ENCODE assay signal across 1 cellular context in genomic region chr1:222712253-222713090, GRCh38.
TF ChIP-seq lines count a peak whose summit lies in the region.

TSS of gene AIDA (minus strand) at chr1:222712491. CDS start at chr1:222712317, 174 bp downstream.
A gene with protein sequence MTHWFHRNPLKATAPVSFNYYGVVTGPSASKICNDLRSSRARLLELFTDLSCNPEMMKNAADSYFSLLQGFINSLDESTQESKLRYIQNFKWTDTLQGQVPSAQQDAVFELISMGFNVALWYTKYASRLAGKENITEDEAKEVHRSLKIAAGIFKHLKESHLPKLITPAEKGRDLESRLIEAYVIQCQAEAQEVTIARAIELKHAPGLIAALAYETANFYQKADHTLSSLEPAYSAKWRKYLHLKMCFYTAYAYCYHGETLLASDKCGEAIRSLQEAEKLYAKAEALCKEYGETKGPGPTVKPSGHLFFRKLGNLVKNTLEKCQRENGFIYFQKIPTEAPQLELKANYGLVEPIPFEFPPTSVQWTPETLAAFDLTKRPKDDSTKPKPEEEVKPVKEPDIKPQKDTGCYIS (plus strand): TSS chr1:222712564. CDS start chr1:222715700, 3,136 bp downstream.

TF ChIP-seq in HepG2, 621 proteins besides CTCF, POLR2A, EP300 and RAD21 (continued from another document):
- TF ChIP-seq ZHX2 (IDR thresholded peaks at IDR 0.05; ENCODE audit: low read depth) (peak; percentile 96), ZHX2 (CRISPR knock-in tag; IDR thresholded peaks at IDR 0.05; ENCODE audit: borderline replicate concordance) (no peak), XBP1 (CRISPR knock-in tag; IDR thresholded peaks at IDR 0.05) (no peak), CAMTA2 (CRISPR knock-in tag; IDR thresholded peaks at IDR 0.05; ENCODE audit: borderline replicate concordance) (no peak), SALL1 (CRISPR knock-in tag; IDR thresholded peaks at IDR 0.05) (no peak; the same call in none of the 2 replicates), U2AF1 (optimal IDR thresholded peaks at IDR 0.05; ENCODE audit: low read depth, low read length) (no peak), NR2F2 (IDR thresholded peaks at IDR 0.05; ENCODE audit: borderline replicate concordance, low read depth) (no peak), CEBPB (IDR thresholded peaks at IDR 0.05; ENCODE audit: borderline replicate concordance, low read depth, low read length) (peak; percentile 26; the same call in 1 of the 2 replicates), ZNF589 (CRISPR knock-in tag; conservative IDR thresholded peaks at IDR 0.05) (0 out of 2 replicates have a peak, but pooled peaks have one; percentile 12), TAF1 (CRISPR knock-in tag; IDR thresholded peaks at IDR 0.05) (peak; percentile 67), ZNF614 (CRISPR knock-in tag; IDR thresholded peaks at IDR 0.05; ENCODE audit: borderline replicate concordance) (peak; percentile 25; the same call in 1 of the 2 replicates), ZBED4 (CRISPR knock-in tag; IDR thresholded peaks at IDR 0.05; ENCODE audit: borderline replicate concordance) (no peak), ZBTB38 (CRISPR knock-in tag; IDR thresholded peaks at IDR 0.05) (0 out of 2 replicates have a peak, but pooled peaks have one; percentile 29), ZNF605 (CRISPR knock-in tag; IDR thresholded peaks at IDR 0.05) (peak; percentile 21; the same call in 1 of the 2 replicates), ZNF430 (CRISPR knock-in tag; IDR thresholded peaks at IDR 0.05) (peak; percentile 50; the same call in 1 of the 2 replicates), ZNF800 (CRISPR knock-in tag; IDR thresholded peaks at IDR 0.05) (peak; percentile 36; the same call in 1 of the 2 replicates), ZNF337 (CRISPR knock-in tag; IDR thresholded peaks at IDR 0.05; ENCODE audit: borderline replicate concordance, low read depth) (peak; percentile 64; the same call in 1 of the 2 replicates), MYC (CRISPR knock-in tag; IDR thresholded peaks at IDR 0.05; ENCODE audit: borderline replicate concordance) (peak; percentile 41; the same call in 1 of the 2 replicates)
- TF ChIP-seq, protein P1, sequence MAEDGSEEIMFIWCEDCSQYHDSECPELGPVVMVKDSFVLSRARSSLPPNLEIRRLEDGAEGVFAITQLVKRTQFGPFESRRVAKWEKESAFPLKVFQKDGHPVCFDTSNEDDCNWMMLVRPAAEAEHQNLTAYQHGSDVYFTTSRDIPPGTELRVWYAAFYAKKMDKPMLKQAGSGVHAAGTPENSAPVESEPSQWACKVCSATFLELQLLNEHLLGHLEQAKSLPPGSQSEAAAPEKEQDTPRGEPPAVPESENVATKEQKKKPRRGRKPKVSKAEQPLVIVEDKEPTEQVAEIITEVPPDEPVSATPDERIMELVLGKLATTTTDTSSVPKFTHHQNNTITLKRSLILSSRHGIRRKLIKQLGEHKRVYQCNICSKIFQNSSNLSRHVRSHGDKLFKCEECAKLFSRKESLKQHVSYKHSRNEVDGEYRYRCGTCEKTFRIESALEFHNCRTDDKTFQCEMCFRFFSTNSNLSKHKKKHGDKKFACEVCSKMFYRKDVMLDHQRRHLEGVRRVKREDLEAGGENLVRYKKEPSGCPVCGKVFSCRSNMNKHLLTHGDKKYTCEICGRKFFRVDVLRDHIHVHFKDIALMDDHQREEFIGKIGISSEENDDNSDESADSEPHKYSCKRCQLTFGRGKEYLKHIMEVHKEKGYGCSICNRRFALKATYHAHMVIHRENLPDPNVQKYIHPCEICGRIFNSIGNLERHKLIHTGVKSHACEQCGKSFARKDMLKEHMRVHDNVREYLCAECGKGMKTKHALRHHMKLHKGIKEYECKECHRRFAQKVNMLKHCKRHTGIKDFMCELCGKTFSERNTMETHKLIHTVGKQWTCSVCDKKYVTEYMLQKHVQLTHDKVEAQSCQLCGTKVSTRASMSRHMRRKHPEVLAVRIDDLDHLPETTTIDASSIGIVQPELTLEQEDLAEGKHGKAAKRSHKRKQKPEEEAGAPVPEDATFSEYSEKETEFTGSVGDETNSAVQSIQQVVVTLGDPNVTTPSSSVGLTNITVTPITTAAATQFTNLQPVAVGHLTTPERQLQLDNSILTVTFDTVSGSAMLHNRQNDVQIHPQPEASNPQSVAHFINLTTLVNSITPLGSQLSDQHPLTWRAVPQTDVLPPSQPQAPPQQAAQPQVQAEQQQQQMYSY (CRISPR knock-in tag; IDR thresholded peaks at IDR 0.05): 0 out of 2 replicates have a peak, but pooled peaks have one; percentile 3
- TF ChIP-seq, protein P2, sequence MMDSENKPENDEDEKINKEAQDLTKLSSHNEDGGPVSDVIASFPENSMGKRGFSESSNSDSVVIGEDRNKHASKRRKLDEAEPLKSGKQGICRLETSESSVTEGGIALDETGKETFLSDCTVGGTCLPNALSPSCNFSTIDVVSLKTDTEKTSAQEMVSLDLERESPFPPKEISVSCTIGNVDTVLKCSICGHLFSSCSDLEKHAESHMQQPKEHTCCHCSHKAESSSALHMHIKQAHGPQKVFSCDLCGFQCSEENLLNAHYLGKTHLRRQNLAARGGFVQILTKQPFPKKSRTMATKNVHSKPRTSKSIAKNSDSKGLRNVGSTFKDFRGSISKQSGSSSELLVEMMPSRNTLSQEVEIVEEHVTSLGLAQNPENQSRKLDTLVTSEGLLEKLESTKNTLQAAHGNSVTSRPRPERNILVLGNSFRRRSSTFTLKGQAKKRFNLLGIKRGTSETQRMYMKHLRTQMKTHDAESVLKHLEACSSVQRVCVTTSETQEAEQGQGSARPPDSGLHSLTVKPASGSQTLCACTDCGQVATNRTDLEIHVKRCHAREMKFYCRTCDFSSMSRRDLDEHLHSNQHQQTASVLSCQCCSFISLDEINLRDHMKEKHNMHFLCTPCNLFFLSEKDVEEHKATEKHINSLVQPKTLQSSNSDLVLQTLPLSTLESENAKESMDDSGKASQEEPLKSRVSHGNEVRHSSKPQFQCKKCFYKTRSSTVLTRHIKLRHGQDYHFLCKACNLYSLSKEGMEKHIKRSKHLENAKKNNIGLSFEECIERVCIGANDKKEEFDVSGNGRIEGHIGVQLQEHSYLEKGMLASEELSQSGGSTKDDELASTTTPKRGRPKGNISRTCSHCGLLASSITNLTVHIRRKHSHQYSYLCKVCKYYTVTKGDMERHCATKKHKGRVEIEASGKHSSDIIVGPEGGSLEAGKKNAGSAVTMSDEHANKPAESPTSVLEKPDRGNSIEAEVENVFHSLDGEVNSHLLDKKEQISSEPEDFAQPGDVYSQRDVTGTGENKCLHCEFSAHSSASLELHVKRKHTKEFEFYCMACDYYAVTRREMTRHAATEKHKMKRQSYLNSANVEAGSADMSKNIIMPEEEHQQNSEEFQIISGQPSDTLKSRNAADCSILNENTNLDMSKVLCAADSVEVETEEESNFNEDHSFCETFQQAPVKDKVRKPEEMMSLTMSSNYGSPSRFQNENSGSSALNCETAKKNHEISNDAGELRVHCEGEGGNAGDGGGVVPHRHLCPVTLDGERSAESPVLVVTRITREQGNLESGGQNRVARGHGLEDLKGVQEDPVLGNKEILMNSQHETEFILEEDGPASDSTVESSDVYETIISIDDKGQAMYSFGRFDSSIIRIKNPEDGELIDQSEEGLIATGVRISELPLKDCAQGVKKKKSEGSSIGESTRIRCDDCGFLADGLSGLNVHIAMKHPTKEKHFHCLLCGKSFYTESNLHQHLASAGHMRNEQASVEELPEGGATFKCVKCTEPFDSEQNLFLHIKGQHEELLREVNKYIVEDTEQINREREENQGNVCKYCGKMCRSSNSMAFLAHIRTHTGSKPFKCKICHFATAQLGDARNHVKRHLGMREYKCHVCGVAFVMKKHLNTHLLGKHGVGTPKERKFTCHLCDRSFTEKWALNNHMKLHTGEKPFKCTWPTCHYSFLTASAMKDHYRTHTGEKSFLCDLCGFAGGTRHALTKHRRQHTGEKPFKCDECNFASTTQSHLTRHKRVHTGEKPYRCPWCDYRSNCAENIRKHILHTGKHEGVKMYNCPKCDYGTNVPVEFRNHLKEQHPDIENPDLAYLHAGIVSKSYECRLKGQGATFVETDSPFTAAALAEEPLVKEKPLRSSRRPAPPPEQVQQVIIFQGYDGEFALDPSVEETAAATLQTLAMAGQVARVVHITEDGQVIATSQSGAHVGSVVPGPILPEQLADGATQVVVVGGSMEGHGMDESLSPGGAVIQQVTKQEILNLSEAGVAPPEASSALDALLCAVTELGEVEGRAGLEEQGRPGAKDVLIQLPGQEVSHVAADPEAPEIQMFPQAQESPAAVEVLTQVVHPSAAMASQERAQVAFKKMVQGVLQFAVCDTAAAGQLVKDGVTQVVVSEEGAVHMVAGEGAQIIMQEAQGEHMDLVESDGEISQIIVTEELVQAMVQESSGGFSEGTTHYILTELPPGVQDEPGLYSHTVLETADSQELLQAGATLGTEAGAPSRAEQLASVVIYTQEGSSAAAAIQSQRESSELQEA (CRISPR knock-in tag; IDR thresholded peaks at IDR 0.05; ENCODE audit: not compliant biosample characterization): no peak
- TF ChIP-seq, protein P3, sequence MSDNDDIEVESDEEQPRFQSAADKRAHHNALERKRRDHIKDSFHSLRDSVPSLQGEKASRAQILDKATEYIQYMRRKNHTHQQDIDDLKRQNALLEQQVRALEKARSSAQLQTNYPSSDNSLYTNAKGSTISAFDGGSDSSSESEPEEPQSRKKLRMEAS (IDR thresholded peaks at IDR 0.05): peak; percentile 54; the same call in 1 of the 2 replicates
